In the genomic region with DNA sequence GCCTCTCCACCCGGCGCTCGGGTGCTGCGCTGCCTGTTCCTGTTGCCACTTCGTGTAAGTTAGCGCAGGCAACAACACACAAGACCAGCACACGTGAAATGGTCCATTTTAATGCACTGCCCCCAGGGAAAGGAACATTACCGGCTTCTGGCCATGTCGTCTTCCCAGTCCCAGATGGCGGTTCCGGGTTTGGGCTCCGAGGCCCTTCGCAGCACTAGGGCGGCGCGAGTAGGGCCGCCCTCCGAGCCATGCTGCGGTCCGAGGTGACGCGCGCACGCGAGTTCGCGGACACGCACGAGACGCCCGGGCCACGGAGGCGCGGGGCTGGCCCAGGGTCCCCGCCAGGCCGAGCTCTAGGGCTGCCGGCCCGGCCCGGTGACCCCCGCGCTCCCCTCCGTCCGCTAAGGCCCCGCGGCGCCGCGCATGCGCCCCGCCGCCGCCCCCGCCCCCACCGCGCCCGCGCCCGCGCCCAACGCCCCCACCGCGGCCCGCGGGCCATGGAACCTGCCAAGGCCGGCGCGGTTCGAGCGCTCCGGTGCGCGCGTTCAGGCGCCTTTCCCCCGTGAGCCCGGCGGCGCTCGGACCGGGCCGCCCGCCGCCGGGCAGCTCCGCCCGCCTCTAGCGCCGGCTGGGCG, we compare ENCODE assay signal across 1 cellular context.
TF ChIP-seq lines count a peak whose summit lies in the region.

No MANE protein-coding gene starts in this region.

TF ChIP-seq in HEK293, 187 proteins besides CTCF, POLR2A, EP300 and RAD21 (continued from another document):
- TF ChIP-seq YY2 (tag by site-specific recombination; IDR thresholded peaks at IDR 0.05), result no peak; the same call in 1 of the 2 replicates
- TF ChIP-seq, protein P1, sequence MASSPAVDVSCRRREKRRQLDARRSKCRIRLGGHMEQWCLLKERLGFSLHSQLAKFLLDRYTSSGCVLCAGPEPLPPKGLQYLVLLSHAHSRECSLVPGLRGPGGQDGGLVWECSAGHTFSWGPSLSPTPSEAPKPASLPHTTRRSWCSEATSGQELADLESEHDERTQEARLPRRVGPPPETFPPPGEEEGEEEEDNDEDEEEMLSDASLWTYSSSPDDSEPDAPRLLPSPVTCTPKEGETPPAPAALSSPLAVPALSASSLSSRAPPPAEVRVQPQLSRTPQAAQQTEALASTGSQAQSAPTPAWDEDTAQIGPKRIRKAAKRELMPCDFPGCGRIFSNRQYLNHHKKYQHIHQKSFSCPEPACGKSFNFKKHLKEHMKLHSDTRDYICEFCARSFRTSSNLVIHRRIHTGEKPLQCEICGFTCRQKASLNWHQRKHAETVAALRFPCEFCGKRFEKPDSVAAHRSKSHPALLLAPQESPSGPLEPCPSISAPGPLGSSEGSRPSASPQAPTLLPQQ (tag by site-specific recombination; IDR thresholded peaks at IDR 0.05), result peak; percentile 65
- TF ChIP-seq, protein P2, sequence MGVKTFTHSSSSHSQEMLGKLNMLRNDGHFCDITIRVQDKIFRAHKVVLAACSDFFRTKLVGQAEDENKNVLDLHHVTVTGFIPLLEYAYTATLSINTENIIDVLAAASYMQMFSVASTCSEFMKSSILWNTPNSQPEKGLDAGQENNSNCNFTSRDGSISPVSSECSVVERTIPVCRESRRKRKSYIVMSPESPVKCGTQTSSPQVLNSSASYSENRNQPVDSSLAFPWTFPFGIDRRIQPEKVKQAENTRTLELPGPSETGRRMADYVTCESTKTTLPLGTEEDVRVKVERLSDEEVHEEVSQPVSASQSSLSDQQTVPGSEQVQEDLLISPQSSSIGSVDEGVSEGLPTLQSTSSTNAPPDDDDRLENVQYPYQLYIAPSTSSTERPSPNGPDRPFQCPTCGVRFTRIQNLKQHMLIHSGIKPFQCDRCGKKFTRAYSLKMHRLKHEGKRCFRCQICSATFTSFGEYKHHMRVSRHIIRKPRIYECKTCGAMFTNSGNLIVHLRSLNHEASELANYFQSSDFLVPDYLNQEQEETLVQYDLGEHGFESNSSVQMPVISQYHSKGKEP (tag by site-specific recombination; IDR thresholded peaks at IDR 0.05), result no peak
- no peak for TF ChIP-seq ZNF785 (tag by site-specific recombination; IDR thresholded peaks at IDR 0.05)
- TF ChIP-seq, protein P3, sequence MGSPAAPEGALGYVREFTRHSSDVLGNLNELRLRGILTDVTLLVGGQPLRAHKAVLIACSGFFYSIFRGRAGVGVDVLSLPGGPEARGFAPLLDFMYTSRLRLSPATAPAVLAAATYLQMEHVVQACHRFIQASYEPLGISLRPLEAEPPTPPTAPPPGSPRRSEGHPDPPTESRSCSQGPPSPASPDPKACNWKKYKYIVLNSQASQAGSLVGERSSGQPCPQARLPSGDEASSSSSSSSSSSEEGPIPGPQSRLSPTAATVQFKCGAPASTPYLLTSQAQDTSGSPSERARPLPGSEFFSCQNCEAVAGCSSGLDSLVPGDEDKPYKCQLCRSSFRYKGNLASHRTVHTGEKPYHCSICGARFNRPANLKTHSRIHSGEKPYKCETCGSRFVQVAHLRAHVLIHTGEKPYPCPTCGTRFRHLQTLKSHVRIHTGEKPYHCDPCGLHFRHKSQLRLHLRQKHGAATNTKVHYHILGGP (tag by site-specific recombination; IDR thresholded peaks at IDR 0.05), result no peak
- TF ChIP-seq FEZF1 (tag by site-specific recombination; IDR thresholded peaks at IDR 0.05), result no peak
- TF ChIP-seq ZNF701 (tag by site-specific recombination; IDR thresholded peaks at IDR 0.05), result no peak
- 0 out of 2 replicates have a peak, but pooled peaks have one; percentile 23 for TF ChIP-seq KLF1 (tag by site-specific recombination; IDR thresholded peaks at IDR 0.05)
- TF ChIP-seq ZNF561 (tag by site-specific recombination; IDR thresholded peaks at IDR 0.05; ENCODE audit: borderline replicate concordance), result peak; percentile 21; the same call in 1 of the 2 replicates
- TF ChIP-seq ZBTB8A (tag by site-specific recombination; IDR thresholded peaks at IDR 0.05), result peak; percentile 70
- peak; percentile 80 for TF ChIP-seq ZNF335 (tag by site-specific recombination; conservative IDR thresholded peaks at IDR 0.05)
- TF ChIP-seq, protein P4, sequence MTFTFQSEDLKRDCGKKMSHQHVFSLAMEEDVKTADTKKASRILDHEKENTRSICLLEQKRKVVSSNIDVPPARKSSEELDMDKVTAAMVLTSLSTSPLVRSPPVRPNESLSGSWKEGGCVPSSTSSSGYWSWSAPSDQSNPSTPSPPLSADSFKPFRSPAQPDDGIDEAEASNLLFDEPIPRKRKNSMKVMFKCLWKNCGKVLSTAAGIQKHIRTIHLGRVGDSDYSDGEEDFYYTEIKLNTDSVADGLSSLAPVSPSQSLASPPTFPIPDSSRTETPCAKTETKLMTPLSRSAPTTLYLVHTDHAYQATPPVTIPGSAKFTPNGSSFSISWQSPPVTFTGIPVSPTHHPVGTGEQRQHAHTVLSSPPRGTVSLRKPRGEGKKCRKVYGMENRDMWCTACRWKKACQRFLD (tag by site-specific recombination; IDR thresholded peaks at IDR 0.05), result no peak
- TF ChIP-seq ZNF501 (tag by site-specific recombination; IDR thresholded peaks at IDR 0.05), result peak; percentile 52; the same call in 1 of the 2 replicates
